Comparison of ENCODE assay signal across 1 cellular context in genomic region chr2:19362094-19362649, GRCh38.
TF ChIP-seq lines count a peak whose summit lies in the region.

No MANE protein-coding gene starts in this region.

TF ChIP-seq in H1, 55 proteins besides CTCF, POLR2A, EP300 and RAD21 (continued from another document):
- no peak for TF ChIP-seq POLR2AphosphoS5 (IDR thresholded peaks at IDR 0.05; ENCODE audit: low read depth, low read length)
- no peak for TF ChIP-seq CHD1 (IDR thresholded peaks at IDR 0.05; ENCODE audit: low read depth, low read length)
- TF ChIP-seq EZH2 (IDR thresholded peaks at IDR 0.05; ENCODE audit: low read depth, low read length, severe bottlenecking) = peak; percentile 56
- peak; percentile 48; the same call in 1 of the 2 replicates for TF ChIP-seq SUZ12 (IDR thresholded peaks at IDR 0.05; ENCODE audit: low read length)
